13 cellular contexts compared by ENCODE assay signal in the genomic region with DNA sequence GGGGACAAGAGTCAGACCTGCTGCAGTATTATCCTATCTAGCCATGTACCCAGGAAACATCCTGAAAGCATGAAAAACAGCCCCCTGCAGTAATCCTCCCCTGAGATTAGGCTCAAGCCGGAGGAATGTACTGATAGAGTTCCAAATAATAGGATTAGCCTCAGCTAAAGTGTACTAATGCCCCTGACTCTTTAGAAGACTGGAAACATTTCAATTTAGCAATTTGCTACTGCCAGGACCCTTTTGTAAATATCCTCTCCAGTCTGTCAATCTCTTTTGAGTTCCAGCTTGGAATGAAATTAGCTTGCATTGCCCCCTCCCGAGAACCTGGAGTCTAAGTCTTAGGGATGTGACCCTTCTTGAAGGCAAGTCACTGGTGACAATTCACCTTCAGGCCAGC.
DNase-seq lines count a peak whose midpoint lies in the region; ATAC-seq and TF ChIP-seq lines count a peak whose summit lies in the region.
"Had no signal": no experiment of that assay in that cellular context is flagged by ENCODE, and none has a peak within 500 bp of the region (broad histone marks: within the 10 kb centered on the region; RNA-seq: fewer than 3 reads in every experiment).

No MANE protein-coding gene starts in this region.

- peaks cover 44% of the 10 kb centered on the region for H3K4me1 Mint-ChIP-seq in neural progenitor cell
- H3K4me1 Mint-ChIP-seq: CD14-positive monocyte, GM23338 had no signal

- no peaks in the 10 kb centered on the region for H3K36me3 ChIP-seq in ectodermal cell (ENCODE audit: control insufficient read depth, insufficient read depth, low read length)
- H3K36me3 ChIP-seq in neural progenitor cell = no peaks in the 10 kb centered on the region

- ATAC-seq in left lobe of liver = no peak
- ATAC-seq: A549; CD8-positive, alpha-beta T cell; GM23338 had no signal

- no peak for TF ChIP-seq CTCF in neural progenitor cell (IDR thresholded peaks at IDR 0.05)

- no peaks in the 10 kb centered on the region for H3K79me2 ChIP-seq in neural progenitor cell (ENCODE audit: low read depth)

- H3K4me1 ChIP-seq in ectodermal cell (ENCODE audit: control insufficient read depth, insufficient read depth, low read length) (peaks cover 39% of the 10 kb centered on the region), neural progenitor cell (peaks cover 54% of the 10 kb centered on the region)
- H3K4me1 ChIP-seq: A549 had no signal

- H3K4me3 Mint-ChIP-seq in neural progenitor cell = peak overlapping the region; percentile 64
- H3K4me3 Mint-ChIP-seq: CD14-positive monocyte; CD8-positive, alpha-beta T cell; GM23338 had no signal

- peaks cover 19% of the 10 kb centered on the region for H4K20me1 ChIP-seq in neural progenitor cell (ENCODE audit: low read depth)

- H3K4me3 ChIP-seq in ectodermal cell (ENCODE audit: insufficient read depth, low read depth, low read length) (no peak overlapping the region), neural progenitor cell (no peak overlapping the region)
- H3K4me3 ChIP-seq: A549, GM23338 had no signal

- no peak overlapping the region for H3K9ac ChIP-seq in neural progenitor cell

- WGBS in ectodermal cell, 2 experiments = 32 to 59% methylated on average over 2 of the region's 2 CpGs

- H2AFZ ChIP-seq in neural progenitor cell (replicated peaks) = no peak overlapping the region
- H2AFZ ChIP-seq: GM23338 had no signal

- H3K27me3 Mint-ChIP-seq in neural progenitor cell (ENCODE audit: insufficient read depth, low read depth) = peaks cover 74% of the 10 kb centered on the region

- H3K9me3 ChIP-seq in ectodermal cell (ENCODE audit: control insufficient read depth, low read length) = no peaks in the 10 kb centered on the region
- H3K9me3 ChIP-seq in neural progenitor cell (ENCODE audit: low read depth) = no peaks in the 10 kb centered on the region
- H3K9me3 ChIP-seq: A549 had no signal

- H3K27ac ChIP-seq in ectodermal cell (ENCODE audit: insufficient read depth, low read depth, low read length, poor library complexity, severe bottlenecking) = peak overlapping the region; percentile 55
- H3K27ac ChIP-seq in neural progenitor cell = peak overlapping the region; percentile 59
- H3K27ac ChIP-seq: A549, HL-60 had no signal

- peak overlapping the region; percentile 61 for H3K4me2 ChIP-seq in neural progenitor cell
- H3K4me2 ChIP-seq: A549, GM23338 had no signal

- DNase-seq in NCI-H82 (lab: John Stamatoyannopoulos, UW) (peak; percentile 99), neural progenitor cell (ENCODE audit: low spot score) (peak; percentile 89), left lobe of liver (ENCODE audit: low spot score) (no peak), COLO829 (ENCODE audit: low spot score) (no peak), NCI-H1436 (lab: John Stamatoyannopoulos, UW) (no peak)
- DNase-seq: CD8-positive, alpha-beta T cell; DMS79; H7 had no signal

- H3K9me3 Mint-ChIP-seq in neural progenitor cell = peaks cover 8% of the 10 kb centered on the region

- peaks cover 32% of the 10 kb centered on the region for H3K27me3 ChIP-seq in ectodermal cell (ENCODE audit: control insufficient read depth, insufficient read depth, low read length, poor library complexity, severe bottlenecking)
- peaks cover 49% of the 10 kb centered on the region for H3K27me3 ChIP-seq in neural progenitor cell

- H3K36me3 Mint-ChIP-seq in neural progenitor cell = no peaks in the 10 kb centered on the region
- H3K36me3 Mint-ChIP-seq: CD14-positive monocyte; CD8-positive, alpha-beta T cell had no signal

- H3K27ac Mint-ChIP-seq in neural progenitor cell = no peak overlapping the region
- H3K27ac Mint-ChIP-seq: CD14-positive monocyte; CD8-positive, alpha-beta T cell; GM23338 had no signal

- peaks cover 50% of the 10 kb centered on the region for H3F3A ChIP-seq in neural progenitor cell (ENCODE audit: low read depth)

Comparison
In these comparisons a context has a peak if more than half of its experiments do, and no peak if none do; other contexts are left out.
1. DNase-seq: peak in NCI-H82 (single experiment) and neural progenitor cell (single experiment); none in left lobe of liver (single experiment), COLO829 (single experiment) and NCI-H1436 (single experiment).